Comparison of ENCODE assay signal across 2 cellular contexts in genomic region chr2:192354512-192355244, GRCh38.
TF ChIP-seq lines count a peak whose summit lies in the region.

No MANE protein-coding gene starts in this region.

TF ChIP-seq in GM23338, 12 proteins besides CTCF, POLR2A, EP300 and RAD21 (continued from another document):
- TF ChIP-seq ETS1 (IDR thresholded peaks at IDR 0.05) = no peak

TF ChIP-seq in WTC11, 78 proteins besides CTCF, POLR2A, EP300 and RAD21 (continued from another document):
- TF ChIP-seq, protein P1, sequence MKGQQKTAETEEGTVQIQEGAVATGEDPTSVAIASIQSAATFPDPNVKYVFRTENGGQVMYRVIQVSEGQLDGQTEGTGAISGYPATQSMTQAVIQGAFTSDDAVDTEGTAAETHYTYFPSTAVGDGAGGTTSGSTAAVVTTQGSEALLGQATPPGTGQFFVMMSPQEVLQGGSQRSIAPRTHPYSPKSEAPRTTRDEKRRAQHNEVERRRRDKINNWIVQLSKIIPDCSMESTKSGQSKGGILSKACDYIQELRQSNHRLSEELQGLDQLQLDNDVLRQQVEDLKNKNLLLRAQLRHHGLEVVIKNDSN (CRISPR knock-in tag; IDR thresholded peaks at IDR 0.05) = no peak
- TF ChIP-seq JUN (CRISPR knock-in tag; IDR thresholded peaks at IDR 0.05) (no peak), GABPB1 (CRISPR knock-in tag; IDR thresholded peaks at IDR 0.05) (no peak), E2F1 (CRISPR knock-in tag; IDR thresholded peaks at IDR 0.05) (no peak), ZNF671 (CRISPR knock-in tag; IDR thresholded peaks at IDR 0.05) (no peak), CREB1 (CRISPR knock-in tag; IDR thresholded peaks at IDR 0.05) (no peak), GRHL2 (CRISPR knock-in tag; IDR thresholded peaks at IDR 0.05; ENCODE audit: insufficient replicate concordance, severe bottlenecking) (no peak), ETV6 (CRISPR knock-in tag; IDR thresholded peaks at IDR 0.05) (no peak), NR3C1 (CRISPR knock-in tag; conservative IDR thresholded peaks at IDR 0.05; ENCODE audit: low read depth) (no peak), ZMAT4 (CRISPR knock-in tag; IDR thresholded peaks at IDR 0.05) (no peak), ELF4 (CRISPR knock-in tag; IDR thresholded peaks at IDR 0.05; ENCODE audit: low read depth) (no peak), JAZF1 (CRISPR knock-in tag; IDR thresholded peaks at IDR 0.05) (no peak), FOXJ3 (CRISPR knock-in tag; IDR thresholded peaks at IDR 0.05; ENCODE audit: borderline replicate concordance) (no peak), OVOL2 (CRISPR knock-in tag; IDR thresholded peaks at IDR 0.05; ENCODE audit: borderline replicate concordance) (no peak)
- TF ChIP-seq, protein P2, sequence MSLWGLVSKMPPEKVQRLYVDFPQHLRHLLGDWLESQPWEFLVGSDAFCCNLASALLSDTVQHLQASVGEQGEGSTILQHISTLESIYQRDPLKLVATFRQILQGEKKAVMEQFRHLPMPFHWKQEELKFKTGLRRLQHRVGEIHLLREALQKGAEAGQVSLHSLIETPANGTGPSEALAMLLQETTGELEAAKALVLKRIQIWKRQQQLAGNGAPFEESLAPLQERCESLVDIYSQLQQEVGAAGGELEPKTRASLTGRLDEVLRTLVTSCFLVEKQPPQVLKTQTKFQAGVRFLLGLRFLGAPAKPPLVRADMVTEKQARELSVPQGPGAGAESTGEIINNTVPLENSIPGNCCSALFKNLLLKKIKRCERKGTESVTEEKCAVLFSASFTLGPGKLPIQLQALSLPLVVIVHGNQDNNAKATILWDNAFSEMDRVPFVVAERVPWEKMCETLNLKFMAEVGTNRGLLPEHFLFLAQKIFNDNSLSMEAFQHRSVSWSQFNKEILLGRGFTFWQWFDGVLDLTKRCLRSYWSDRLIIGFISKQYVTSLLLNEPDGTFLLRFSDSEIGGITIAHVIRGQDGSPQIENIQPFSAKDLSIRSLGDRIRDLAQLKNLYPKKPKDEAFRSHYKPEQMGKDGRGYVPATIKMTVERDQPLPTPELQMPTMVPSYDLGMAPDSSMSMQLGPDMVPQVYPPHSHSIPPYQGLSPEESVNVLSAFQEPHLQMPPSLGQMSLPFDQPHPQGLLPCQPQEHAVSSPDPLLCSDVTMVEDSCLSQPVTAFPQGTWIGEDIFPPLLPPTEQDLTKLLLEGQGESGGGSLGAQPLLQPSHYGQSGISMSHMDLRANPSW (CRISPR knock-in tag; conservative IDR thresholded peaks at IDR 0.05; ENCODE audit: low read depth) = no peak
- TF ChIP-seq, protein P3, sequence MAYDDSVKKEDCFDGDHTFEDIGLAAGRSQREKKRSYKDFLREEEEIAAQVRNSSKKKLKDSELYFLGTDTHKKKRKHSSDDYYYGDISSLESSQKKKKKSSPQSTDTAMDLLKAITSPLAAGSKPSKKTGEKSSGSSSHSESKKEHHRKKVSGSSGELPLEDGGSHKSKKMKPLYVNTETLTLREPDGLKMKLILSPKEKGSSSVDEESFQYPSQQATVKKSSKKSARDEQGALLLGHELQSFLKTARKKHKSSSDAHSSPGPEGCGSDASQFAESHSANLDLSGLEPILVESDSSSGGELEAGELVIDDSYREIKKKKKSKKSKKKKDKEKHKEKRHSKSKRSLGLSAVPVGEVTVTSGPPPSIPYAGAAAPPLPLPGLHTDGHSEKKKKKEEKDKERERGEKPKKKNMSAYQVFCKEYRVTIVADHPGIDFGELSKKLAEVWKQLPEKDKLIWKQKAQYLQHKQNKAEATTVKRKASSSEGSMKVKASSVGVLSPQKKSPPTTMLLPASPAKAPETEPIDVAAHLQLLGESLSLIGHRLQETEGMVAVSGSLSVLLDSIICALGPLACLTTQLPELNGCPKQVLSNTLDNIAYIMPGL (CRISPR knock-in tag; IDR thresholded peaks at IDR 0.05) = no peak
